8 cellular contexts compared by ENCODE assay signal in the genomic region with DNA sequence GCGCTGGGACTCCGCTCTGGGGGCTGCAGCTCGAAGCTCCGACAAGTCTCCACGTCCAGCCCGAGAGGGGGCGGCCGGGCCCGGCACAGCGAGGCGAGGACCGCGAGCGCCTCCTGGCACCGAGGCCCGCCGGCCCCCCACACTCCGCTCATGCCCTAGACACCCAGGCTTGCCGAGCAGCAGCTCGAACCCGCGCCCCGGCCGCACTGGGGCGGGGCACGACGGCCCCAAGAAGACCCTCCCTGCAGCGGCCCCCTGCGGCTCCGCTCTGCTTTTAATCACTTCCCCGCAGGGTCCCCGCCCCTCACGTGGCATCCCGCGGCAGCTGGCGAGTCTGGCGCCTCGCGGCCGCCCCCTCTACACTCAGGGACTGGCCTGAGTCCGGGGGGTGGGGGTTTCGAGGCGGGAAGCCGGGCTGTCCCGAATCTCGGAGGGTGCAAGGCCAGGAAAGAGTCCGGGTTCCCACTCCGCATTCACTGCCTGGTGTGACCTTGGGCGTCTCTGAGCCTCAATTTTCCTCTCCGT. TPM values are rescaled to one million over a fixed set of nuclear protein-coding genes. Genes with fewer than 3 reads are reported as not detected.
DNase-seq lines count a peak whose midpoint lies in the region; ATAC-seq and TF ChIP-seq lines count a peak whose summit lies in the region.

A gene with protein sequence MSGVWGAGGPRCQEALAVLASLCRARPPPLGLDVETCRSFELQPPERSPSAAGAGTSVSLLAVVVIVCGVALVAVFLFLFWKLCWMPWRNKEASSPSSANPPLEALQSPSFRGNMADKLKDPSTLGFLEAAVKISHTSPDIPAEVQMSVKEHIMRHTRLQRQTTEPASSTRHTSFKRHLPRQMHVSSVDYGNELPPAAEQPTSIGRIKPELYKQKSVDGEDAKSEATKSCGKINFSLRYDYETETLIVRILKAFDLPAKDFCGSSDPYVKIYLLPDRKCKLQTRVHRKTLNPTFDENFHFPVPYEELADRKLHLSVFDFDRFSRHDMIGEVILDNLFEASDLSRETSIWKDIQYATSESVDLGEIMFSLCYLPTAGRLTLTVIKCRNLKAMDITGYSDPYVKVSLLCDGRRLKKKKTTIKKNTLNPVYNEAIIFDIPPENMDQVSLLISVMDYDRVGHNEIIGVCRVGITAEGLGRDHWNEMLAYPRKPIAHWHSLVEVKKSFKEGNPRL (minus strand): TSS at position 249 of the 525 bp plus-strand sequence. CDS start 97 bp downstream, at position 152.

- POLR2A ChIA-PET in CD8-positive, alpha-beta memory T cell (lab: Charles Lee) = no interaction called here

- H3K9me3 ChIP-seq in CD8-positive, alpha-beta memory T cell (ENCODE audit: low read length) = no peaks in the 10 kb centered on the region
- H3K9me3 ChIP-seq in NT2/D1 (ENCODE audit: insufficient read depth, low read length) = no peaks in the 10 kb centered on the region

- ATAC-seq in HG03039 (IDR thresholded peaks at IDR 0.05; ENCODE audit: unreplicated experiment) = no peak
- ATAC-seq in GM19324 (IDR thresholded peaks at IDR 0.05; ENCODE audit: low FRiP score, unreplicated experiment) = no peak

- H3K27ac Mint-ChIP-seq in CD8-positive, alpha-beta memory T cell = peak within 1 kb of the TSS in 1 of 8 donors; percentile 34
- H3K27ac Mint-ChIP-seq in progenitor cell of endocrine pancreas = no peak within 1 kb of the TSS

- peak within 1 kb of the TSS; percentile 6 to 87 (median 75) for H3K4me3 Mint-ChIP-seq in CD8-positive, alpha-beta memory T cell
- peak within 1 kb of the TSS; percentile 52 for H3K4me3 Mint-ChIP-seq in progenitor cell of endocrine pancreas (ENCODE audit: low read depth)

- no peak for TF ChIP-seq CTCF in progenitor cell of endocrine pancreas (IDR thresholded peaks at IDR 0.05; ENCODE audit: unreplicated experiment)

- DNase-seq in CD8-positive, alpha-beta memory T cell = no peak
- DNase-seq in NT2/D1 (ENCODE audit: low read depth, low spot score) = no peak
- peak in 26 of 42 donors; percentile 15 to 60 (median 34) for DNase-seq in head of caudate nucleus
- DNase-seq in progenitor cell of endocrine pancreas (ENCODE audit: low spot score, unreplicated experiment) = no peak
- no peak for DNase-seq in AG08396 (ENCODE audit: low spot score)
- DNase-seq in stimulated activated CD4-positive, alpha-beta T cell treated with anti-CD3 and anti-CD28 coated beads, Interleukin-4, amount 100 ng/mL, for 24 hours = no peak

- peak within 1 kb of the TSS; percentile 93 for H3K9ac ChIP-seq in NT2/D1 (ENCODE audit: insufficient read length, low read depth)

- peaks cover 0 to 6% (median 0%) of the 10 kb centered on the region in 5 donors for H3K9me3 Mint-ChIP-seq in CD8-positive, alpha-beta memory T cell
- no peaks in the 10 kb centered on the region for H3K9me3 Mint-ChIP-seq in progenitor cell of endocrine pancreas (ENCODE audit: low read depth)

- H3K27me3 ChIP-seq in CD8-positive, alpha-beta memory T cell (ENCODE audit: insufficient read depth, low read length, poor library complexity, severe bottlenecking) = peaks cover 49% of the 10 kb centered on the region
- H3K27me3 ChIP-seq in NT2/D1 (ENCODE audit: insufficient read depth, insufficient read length) = peaks cover 25% of the 10 kb centered on the region

- H3K27me3 Mint-ChIP-seq in CD8-positive, alpha-beta memory T cell = peaks cover 57 to 75% of the 10 kb centered on the region in 2 donors
- peaks cover 86% of the 10 kb centered on the region for H3K27me3 Mint-ChIP-seq in progenitor cell of endocrine pancreas

- peaks cover 19% of the 10 kb centered on the region for H3K4me1 ChIP-seq in CD8-positive, alpha-beta memory T cell (ENCODE audit: insufficient read depth, low read length)
- H3K4me1 ChIP-seq in NT2/D1 (ENCODE audit: insufficient read depth, insufficient read length) = peaks cover 11% of the 10 kb centered on the region

- CTCF ChIA-PET in CD8-positive, alpha-beta memory T cell (lab: Charles Lee) = no interaction called here

- H3K4me3 ChIP-seq in CD8-positive, alpha-beta memory T cell (ENCODE audit: low read length) = peak within 1 kb of the TSS; percentile 26
- peak within 1 kb of the TSS; percentile 88 for H3K4me3 ChIP-seq in NT2/D1 (ENCODE audit: insufficient read length, low read depth)

- H3K36me3 ChIP-seq in CD8-positive, alpha-beta memory T cell (ENCODE audit: insufficient read depth, low read length) = no peaks in the 10 kb centered on the region
- peaks cover 7% of the 10 kb centered on the region for H3K36me3 ChIP-seq in NT2/D1 (ENCODE audit: insufficient read depth, insufficient read length, low read length)

- H3K4me1 Mint-ChIP-seq in CD8-positive, alpha-beta memory T cell = peaks cover 9 to 19% (median 11%) of the 10 kb centered on the region in 3 donors
- peaks cover 2% of the 10 kb centered on the region for H3K4me1 Mint-ChIP-seq in progenitor cell of endocrine pancreas (ENCODE audit: low read depth)

- H3K27ac ChIP-seq in CD8-positive, alpha-beta memory T cell (ENCODE audit: low read depth, low read length) = no peak within 1 kb of the TSS

- peaks cover 0 to 5% (median 0%) of the 10 kb centered on the region in 3 donors for H3K36me3 Mint-ChIP-seq in CD8-positive, alpha-beta memory T cell
- no peaks in the 10 kb centered on the region for H3K36me3 Mint-ChIP-seq in progenitor cell of endocrine pancreas (ENCODE audit: insufficient read depth)

- intact Hi-C loops in head of caudate nucleus (cut with DNase I) = no loop called here

RNA-seq across cellular contexts. Expression of the gene that starts here (rescaled TPM):
- not detected for total RNA-seq in CD8-positive, alpha-beta memory T cell
- not detected for polyA plus RNA-seq in CD8-positive, alpha-beta memory T cell
- 0.98 and 1.2 TPM in 2 replicates for total RNA-seq in progenitor cell of endocrine pancreas

Comparison
In these comparisons a context has a peak if more than half of its experiments do, and no peak if none do; other contexts are left out.
1. DNase-seq: peak in head of caudate nucleus (26 of 42); none in CD8-positive, alpha-beta memory T cell (0 of 5), NT2/D1 (single experiment), progenitor cell of endocrine pancreas (single experiment), AG08396 (single experiment) and stimulated activated CD4-positive, alpha-beta T cell treated with anti-CD3 and anti-CD28 coated beads, Interleukin-4, amount 100 ng/mL, for 24 hours (single experiment).